ENCODE assay signal across 1 cellular context in genomic region chr12:4272014-4272975, GRCh38.
TF ChIP-seq lines count a peak whose summit lies in the region.

No MANE protein-coding gene starts in this region.

TF ChIP-seq in HepG2, 621 proteins besides CTCF, POLR2A, EP300 and RAD21 (continues in another document):
- TF ChIP-seq DNMT1 (CRISPR knock-in tag; IDR thresholded peaks at IDR 0.05), result no peak
- TF ChIP-seq ZNF75D (CRISPR knock-in tag; IDR thresholded peaks at IDR 0.05; ENCODE audit: borderline replicate concordance), result no peak
- TF ChIP-seq ATF5 (CRISPR knock-in tag; IDR thresholded peaks at IDR 0.05; ENCODE audit: low read depth), result no peak
- peak; percentile 95 for TF ChIP-seq BCL6 (CRISPR knock-in tag; IDR thresholded peaks at IDR 0.05)
- TF ChIP-seq IKZF1 (IDR thresholded peaks at IDR 0.05), result no peak
- TF ChIP-seq MED13 (CRISPR knock-in tag; IDR thresholded peaks at IDR 0.05), result no peak
- peak; percentile 97 for TF ChIP-seq EZH2 (conservative IDR thresholded peaks at IDR 0.05; ENCODE audit: low read depth, low read length)
- TF ChIP-seq NFE2 (CRISPR knock-in tag; IDR thresholded peaks at IDR 0.05), result no peak
- no peak for TF ChIP-seq ZNF646 (CRISPR knock-in tag; IDR thresholded peaks at IDR 0.05)
- TF ChIP-seq THAP9 (CRISPR knock-in tag; IDR thresholded peaks at IDR 0.05; ENCODE audit: borderline replicate concordance), result no peak
- TF ChIP-seq DMAP1 (CRISPR knock-in tag; IDR thresholded peaks at IDR 0.05), result no peak
- TF ChIP-seq ATM (IDR thresholded peaks at IDR 0.05; ENCODE audit: borderline replicate concordance), result no peak
- no peak for TF ChIP-seq SP140L (CRISPR knock-in tag; IDR thresholded peaks at IDR 0.05; ENCODE audit: borderline replicate concordance)
- TF ChIP-seq ZFP62 (CRISPR knock-in tag; IDR thresholded peaks at IDR 0.05), result no peak
- TF ChIP-seq POGK (CRISPR knock-in tag; conservative IDR thresholded peaks at IDR 0.05), result no peak
- TF ChIP-seq SOX13 (IDR thresholded peaks at IDR 0.05), result no peak
- no peak for TF ChIP-seq SOX13 (CRISPR knock-in tag; conservative IDR thresholded peaks at IDR 0.05 in 1 of 2, IDR thresholded peaks at IDR 0.05 in 1 of 2)
- no peak for TF ChIP-seq ZNF589 (CRISPR knock-in tag; conservative IDR thresholded peaks at IDR 0.05)
- TF ChIP-seq PHF5A (CRISPR knock-in tag; IDR thresholded peaks at IDR 0.05; ENCODE audit: low read depth, unreplicated experiment), result no peak
- TF ChIP-seq HES4 (CRISPR knock-in tag; IDR thresholded peaks at IDR 0.05; ENCODE audit: borderline replicate concordance), result no peak
- peak; percentile 17 for TF ChIP-seq AGO1 (IDR thresholded peaks at IDR 0.05; ENCODE audit: low read depth, low read length, poor library complexity, severe bottlenecking)
- TF ChIP-seq MAX (IDR thresholded peaks at IDR 0.05), result 0 out of 2 replicates have a peak, but pooled peaks have one; percentile 22
- TF ChIP-seq POLR2AphosphoS2 (IDR thresholded peaks at IDR 0.05; ENCODE audit: low read depth, low read length), result no peak
- TF ChIP-seq RFXAP (CRISPR knock-in tag; IDR thresholded peaks at IDR 0.05; ENCODE audit: borderline replicate concordance), result 0 out of 2 replicates have a peak, but pooled peaks have one; percentile 22
- 0 out of 2 replicates have a peak, but pooled peaks have one; percentile 20 for TF ChIP-seq SKIL (CRISPR knock-in tag; IDR thresholded peaks at IDR 0.05; ENCODE audit: borderline replicate concordance)
- TF ChIP-seq CEBPG (CRISPR knock-in tag; IDR thresholded peaks at IDR 0.05), result no peak
- TF ChIP-seq ZNF713 (CRISPR knock-in tag; IDR thresholded peaks at IDR 0.05), result no peak
- no peak for TF ChIP-seq ZNF274 (CRISPR knock-in tag; IDR thresholded peaks at IDR 0.05)
- no peak for TF ChIP-seq ZNF468 (CRISPR knock-in tag; IDR thresholded peaks at IDR 0.05)
- no peak for TF ChIP-seq RAD51 (IDR thresholded peaks at IDR 0.05; ENCODE audit: borderline replicate concordance)
- TF ChIP-seq ZEB1 (IDR thresholded peaks at IDR 0.05; ENCODE audit: insufficient replicate concordance, low read depth), result no peak
- TF ChIP-seq NCOA2 (CRISPR knock-in tag; IDR thresholded peaks at IDR 0.05), result no peak
- TF ChIP-seq BHLHE40 (IDR thresholded peaks at IDR 0.05; ENCODE audit: low read length), result peak; percentile 27; the same call in 1 of the 2 replicates
- no peak for TF ChIP-seq ERF (CRISPR knock-in tag; IDR thresholded peaks at IDR 0.05)
- no peak for TF ChIP-seq ZNF570 (CRISPR knock-in tag; IDR thresholded peaks at IDR 0.05; ENCODE audit: borderline replicate concordance)
- no peak for TF ChIP-seq KDM5A (IDR thresholded peaks at IDR 0.05; ENCODE audit: borderline replicate concordance, low read length)
- TF ChIP-seq RFX5 (IDR thresholded peaks at IDR 0.05; ENCODE audit: low read depth, low read length), result peak; percentile 91
- TF ChIP-seq STAT6 (CRISPR knock-in tag; IDR thresholded peaks at IDR 0.05; ENCODE audit: borderline replicate concordance), result no peak
- no peak for TF ChIP-seq THYN1 (CRISPR knock-in tag; IDR thresholded peaks at IDR 0.05; ENCODE audit: borderline replicate concordance, low read depth)
- no peak for TF ChIP-seq ARID3A (IDR thresholded peaks at IDR 0.05; ENCODE audit: low read depth, low read length)
- TF ChIP-seq GMEB2 (CRISPR knock-in tag; IDR thresholded peaks at IDR 0.05; ENCODE audit: low read depth), result no peak
- TF ChIP-seq JDP2 (CRISPR knock-in tag; IDR thresholded peaks at IDR 0.05; ENCODE audit: borderline replicate concordance), result no peak
- TF ChIP-seq ELF3 (CRISPR knock-in tag; IDR thresholded peaks at IDR 0.05), result no peak
- TF ChIP-seq NONO (IDR thresholded peaks at IDR 0.05), result no peak
- TF ChIP-seq NONO (CRISPR knock-in tag; conservative IDR thresholded peaks at IDR 0.05), result no peak
- TF ChIP-seq SAP130 (CRISPR knock-in tag; IDR thresholded peaks at IDR 0.05; ENCODE audit: low read depth), result no peak
- no peak for TF ChIP-seq ZSCAN29 (CRISPR knock-in tag; conservative IDR thresholded peaks at IDR 0.05)
- no peak for TF ChIP-seq IRF2 (CRISPR knock-in tag; IDR thresholded peaks at IDR 0.05)
